20 cellular contexts compared by ENCODE assay signal in the genomic region with DNA sequence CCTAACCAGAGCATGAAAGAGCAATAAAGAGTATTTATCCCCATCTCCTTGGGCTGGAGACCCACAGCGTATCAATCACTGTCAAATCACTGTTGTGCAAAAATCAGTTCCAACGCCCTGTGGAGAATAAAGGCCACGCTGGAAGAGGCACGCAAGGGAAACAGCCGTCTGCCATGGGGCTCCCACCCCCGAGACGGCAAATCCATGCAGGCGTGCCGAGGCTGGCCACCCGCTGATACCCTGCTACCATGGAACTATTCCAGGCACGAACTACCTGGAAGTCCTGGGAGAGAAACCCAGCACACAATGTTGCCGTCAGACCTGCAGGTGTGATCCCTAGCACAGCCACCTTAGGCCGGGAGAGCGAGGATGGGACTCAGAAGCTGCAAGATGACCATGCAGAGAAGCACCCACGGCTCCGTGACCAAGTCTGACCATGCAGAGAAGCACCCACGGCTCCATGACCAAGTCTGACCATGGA.
"Had no signal": no experiment of that assay in that cellular context is flagged by ENCODE, and none has a peak within 500 bp of the region (broad histone marks: within the 10 kb centered on the region; RNA-seq: fewer than 3 reads in every experiment).

No MANE protein-coding gene starts in this region.

- H3K4me3 Mint-ChIP-seq: effector memory CD8-positive, alpha-beta T cell; naive thymus-derived CD8-positive, alpha-beta T cell had no signal

- H3K4me3 ChIP-seq: gastrocnemius medialis, hepatocyte, lower lobe of right lung, suprapubic skin, tibial artery had no signal

- H3K9me3 Mint-ChIP-seq: effector memory CD8-positive, alpha-beta T cell; naive thymus-derived CD8-positive, alpha-beta T cell had no signal

- H3K36me3 ChIP-seq: brain microvascular endothelial cell, gastrocnemius medialis, lower lobe of right lung, suprapubic skin had no signal

- H2AFZ ChIP-seq: hepatocyte had no signal

- H3K9me3 ChIP-seq: gastrocnemius medialis, lower lobe of right lung, suprapubic skin, tibial artery had no signal

- H3K27me3 ChIP-seq: brain microvascular endothelial cell, gastrocnemius medialis, hepatocyte, suprapubic skin, tibial artery had no signal

- H3K4me2 ChIP-seq: hepatocyte had no signal

- DNase-seq: activated CD4-positive, alpha-beta T cell treated with anti-CD3 and anti-CD28 coated beads for 4 hours; activated CD4-positive, alpha-beta T cell treated with anti-CD3 and anti-CD28 coated beads, Interleukin-2, amount 50 U/mL, for 4 hours; activated CD8-positive, alpha-beta memory T cell treated with anti-CD3 and anti-CD28 coated beads for 24 hours; activated gamma-delta T cell; activated naive CD4-positive, alpha-beta T cell treated with anti-CD3 and anti-CD28 coated beads, Interleukin-2, amount 50 U/mL, for 16 hours; amniotic stem cell; brain microvascular endothelial cell; caudate nucleus; cortex of kidney; effector memory CD8-positive, alpha-beta T cell; erythroblast; gastrocnemius medialis; lower lobe of right lung; mesenchymal stem cell; naive thymus-derived CD8-positive, alpha-beta T cell; stimulated activated naive CD4-positive, alpha-beta T cell had no signal

- H3K36me3 Mint-ChIP-seq: naive thymus-derived CD8-positive, alpha-beta T cell had no signal

- ATAC-seq: effector memory CD8-positive, alpha-beta T cell; gastrocnemius medialis; left lobe of liver; lower lobe of right lung; naive thymus-derived CD8-positive, alpha-beta T cell had no signal

- H3K27ac Mint-ChIP-seq: effector memory CD8-positive, alpha-beta T cell; naive thymus-derived CD8-positive, alpha-beta T cell had no signal

- H3K27ac ChIP-seq: brain microvascular endothelial cell, gastrocnemius medialis, hepatocyte, lower lobe of right lung, suprapubic skin, tibial artery had no signal
